In the genomic region with DNA sequence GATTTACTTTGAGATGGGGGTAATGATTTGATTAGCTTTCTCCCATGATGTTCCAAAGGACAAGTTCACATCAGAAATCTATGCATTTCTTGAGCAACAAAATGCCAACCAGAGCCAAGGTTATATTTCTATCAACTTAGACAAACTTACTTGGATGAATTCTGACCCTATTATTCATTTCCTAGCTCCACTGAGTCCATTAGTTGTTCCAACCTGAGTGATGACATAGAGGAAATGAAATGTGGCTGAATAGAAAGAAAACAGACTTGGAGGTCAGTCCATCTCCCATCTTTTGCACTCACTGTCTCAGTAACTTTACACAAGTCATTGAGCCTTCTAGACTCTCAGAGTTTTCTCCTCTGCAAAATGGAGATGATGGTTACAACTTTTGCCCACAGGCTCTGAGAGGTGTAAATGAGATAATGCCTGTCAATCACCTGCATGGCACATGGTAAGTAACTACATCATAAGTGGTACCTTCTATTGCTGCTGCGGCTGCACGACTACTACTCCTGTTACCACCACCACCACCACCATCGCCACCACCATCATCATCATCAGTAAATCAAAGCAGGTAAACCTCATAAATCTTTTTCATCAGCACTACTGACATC, we compare ENCODE assay signal across 1 cellular context.
TF ChIP-seq lines count a peak whose summit lies in the region.

No MANE protein-coding gene starts in this region.

TF ChIP-seq in SK-N-SH, 30 proteins besides CTCF, POLR2A, EP300 and RAD21 (continued from another document):
- TF ChIP-seq, protein P1, sequence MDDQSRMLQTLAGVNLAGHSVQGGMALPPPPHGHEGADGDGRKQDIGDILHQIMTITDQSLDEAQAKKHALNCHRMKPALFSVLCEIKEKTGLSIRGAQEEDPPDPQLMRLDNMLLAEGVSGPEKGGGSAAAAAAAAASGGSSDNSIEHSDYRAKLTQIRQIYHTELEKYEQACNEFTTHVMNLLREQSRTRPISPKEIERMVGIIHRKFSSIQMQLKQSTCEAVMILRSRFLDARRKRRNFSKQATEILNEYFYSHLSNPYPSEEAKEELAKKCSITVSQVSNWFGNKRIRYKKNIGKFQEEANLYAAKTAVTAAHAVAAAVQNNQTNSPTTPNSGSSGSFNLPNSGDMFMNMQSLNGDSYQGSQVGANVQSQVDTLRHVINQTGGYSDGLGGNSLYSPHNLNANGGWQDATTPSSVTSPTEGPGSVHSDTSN (IDR thresholded peaks at IDR 0.05) = peak; percentile 95
- TF ChIP-seq, protein P2, sequence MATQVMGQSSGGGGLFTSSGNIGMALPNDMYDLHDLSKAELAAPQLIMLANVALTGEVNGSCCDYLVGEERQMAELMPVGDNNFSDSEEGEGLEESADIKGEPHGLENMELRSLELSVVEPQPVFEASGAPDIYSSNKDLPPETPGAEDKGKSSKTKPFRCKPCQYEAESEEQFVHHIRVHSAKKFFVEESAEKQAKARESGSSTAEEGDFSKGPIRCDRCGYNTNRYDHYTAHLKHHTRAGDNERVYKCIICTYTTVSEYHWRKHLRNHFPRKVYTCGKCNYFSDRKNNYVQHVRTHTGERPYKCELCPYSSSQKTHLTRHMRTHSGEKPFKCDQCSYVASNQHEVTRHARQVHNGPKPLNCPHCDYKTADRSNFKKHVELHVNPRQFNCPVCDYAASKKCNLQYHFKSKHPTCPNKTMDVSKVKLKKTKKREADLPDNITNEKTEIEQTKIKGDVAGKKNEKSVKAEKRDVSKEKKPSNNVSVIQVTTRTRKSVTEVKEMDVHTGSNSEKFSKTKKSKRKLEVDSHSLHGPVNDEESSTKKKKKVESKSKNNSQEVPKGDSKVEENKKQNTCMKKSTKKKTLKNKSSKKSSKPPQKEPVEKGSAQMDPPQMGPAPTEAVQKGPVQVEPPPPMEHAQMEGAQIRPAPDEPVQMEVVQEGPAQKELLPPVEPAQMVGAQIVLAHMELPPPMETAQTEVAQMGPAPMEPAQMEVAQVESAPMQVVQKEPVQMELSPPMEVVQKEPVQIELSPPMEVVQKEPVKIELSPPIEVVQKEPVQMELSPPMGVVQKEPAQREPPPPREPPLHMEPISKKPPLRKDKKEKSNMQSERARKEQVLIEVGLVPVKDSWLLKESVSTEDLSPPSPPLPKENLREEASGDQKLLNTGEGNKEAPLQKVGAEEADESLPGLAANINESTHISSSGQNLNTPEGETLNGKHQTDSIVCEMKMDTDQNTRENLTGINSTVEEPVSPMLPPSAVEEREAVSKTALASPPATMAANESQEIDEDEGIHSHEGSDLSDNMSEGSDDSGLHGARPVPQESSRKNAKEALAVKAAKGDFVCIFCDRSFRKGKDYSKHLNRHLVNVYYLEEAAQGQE (IDR thresholded peaks at IDR 0.05; ENCODE audit: low read depth, low read length) = no peak
- peak; percentile 91 for TF ChIP-seq JUND (IDR thresholded peaks at IDR 0.05)
- TF ChIP-seq NRF1 (IDR thresholded peaks at IDR 0.05; ENCODE audit: low read depth, low read length) = no peak
- TF ChIP-seq, protein P3, sequence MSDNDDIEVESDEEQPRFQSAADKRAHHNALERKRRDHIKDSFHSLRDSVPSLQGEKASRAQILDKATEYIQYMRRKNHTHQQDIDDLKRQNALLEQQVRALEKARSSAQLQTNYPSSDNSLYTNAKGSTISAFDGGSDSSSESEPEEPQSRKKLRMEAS (IDR thresholded peaks at IDR 0.05; ENCODE audit: low read depth) = peak; percentile 49; the same call in 1 of the 2 replicates
- peak; percentile 75; the same call in 1 of the 2 replicates for TF ChIP-seq NFIC (IDR thresholded peaks at IDR 0.05; ENCODE audit: borderline replicate concordance)
- TF ChIP-seq FOXM1 (IDR thresholded peaks at IDR 0.05; ENCODE audit: low read depth) = peak; percentile 67; the same call in 1 of the 2 replicates
- TF ChIP-seq RXRA (IDR thresholded peaks at IDR 0.05; ENCODE audit: borderline replicate concordance, low read depth) = peak; percentile 84; the same call in 1 of the 2 replicates
- TF ChIP-seq YY1 (IDR thresholded peaks at IDR 0.05; ENCODE audit: low read depth) = peak; percentile 47; the same call in 1 of the 2 replicates
- TF ChIP-seq TCF12 (IDR thresholded peaks at IDR 0.05) = peak; percentile 95
- TF ChIP-seq POLR2AphosphoS5 (IDR thresholded peaks at IDR 0.05; ENCODE audit: low read depth, low read length) = peak; percentile 41; the same call in 1 of the 2 replicates
TF ChIP-seq in SK-N-SH: peak in this region for 13.
